In the genomic region with DNA sequence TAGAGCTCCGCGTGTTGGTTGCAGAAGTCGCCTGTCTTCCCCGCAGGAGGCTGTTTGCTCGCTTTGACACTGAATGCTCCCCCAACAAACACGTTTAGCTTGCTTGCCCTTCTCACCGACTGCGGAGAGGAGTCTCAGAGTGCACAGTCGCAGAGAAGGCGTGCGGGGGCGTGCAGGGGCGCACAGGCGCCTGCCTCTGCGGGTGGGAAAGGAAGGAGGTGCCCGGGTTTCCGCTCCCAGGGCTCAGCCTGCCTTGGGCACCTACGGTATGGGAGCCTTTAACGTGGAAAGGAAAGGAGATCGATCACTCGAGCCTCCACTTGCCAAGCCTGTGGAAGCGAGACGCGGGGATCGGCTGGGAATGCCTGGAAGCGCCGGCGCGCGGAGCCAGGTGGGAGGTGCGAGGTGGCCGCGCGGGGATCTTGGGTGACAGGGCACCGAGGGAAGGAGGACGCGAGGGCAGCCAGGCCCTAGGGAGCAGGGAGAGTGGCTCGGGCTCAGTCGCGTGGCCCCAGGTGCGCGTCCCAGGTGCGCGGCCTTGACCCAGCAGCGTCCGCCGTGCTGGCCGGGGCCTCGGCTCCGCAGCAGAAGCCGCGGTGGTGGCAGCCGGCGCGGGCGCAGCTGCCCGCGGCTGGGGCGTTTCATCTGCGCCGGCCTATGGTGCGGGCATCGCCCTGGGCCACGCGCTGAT, we compare ENCODE assay signal across 2 cellular contexts.
TF ChIP-seq lines count a peak whose summit lies in the region.

A gene (plus strand): TSS at position 419 of the 691 bp plus-strand sequence. CDS start 749 bp downstream, outside the sequence.

TF ChIP-seq in HCT116, 20 proteins besides CTCF, POLR2A, EP300 and RAD21 (continued from another document):
- TF ChIP-seq, protein P1, sequence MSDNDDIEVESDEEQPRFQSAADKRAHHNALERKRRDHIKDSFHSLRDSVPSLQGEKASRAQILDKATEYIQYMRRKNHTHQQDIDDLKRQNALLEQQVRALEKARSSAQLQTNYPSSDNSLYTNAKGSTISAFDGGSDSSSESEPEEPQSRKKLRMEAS (IDR thresholded peaks at IDR 0.05): peak; percentile 90
- TF ChIP-seq JUND (IDR thresholded peaks at IDR 0.05) (no peak), POLR2AphosphoS5 (IDR thresholded peaks at IDR 0.05; ENCODE audit: low read depth, low read length) (peak; percentile 81), CBX3 (IDR thresholded peaks at IDR 0.05; ENCODE audit: low read depth) (peak; percentile 83), ELF1 (IDR thresholded peaks at IDR 0.05; ENCODE audit: borderline replicate concordance, low read depth) (no peak), SRF (IDR thresholded peaks at IDR 0.05; ENCODE audit: low read depth) (peak; percentile 98), EZH2 (IDR thresholded peaks at IDR 0.05) (no peak), YY1 (IDR thresholded peaks at IDR 0.05; ENCODE audit: extremely low read depth, insufficient replicate concordance, low read depth, low read length) (peak; percentile 88), SIN3A (IDR thresholded peaks at IDR 0.05; ENCODE audit: low read depth) (no peak; the same call in 1 of the 2 replicates), TCF7L2 (IDR thresholded peaks at IDR 0.05; ENCODE audit: borderline replicate concordance, extremely low read depth, insufficient read depth, insufficient read length) (peak; percentile 90), FOSL1 (IDR thresholded peaks at IDR 0.05; ENCODE audit: low read depth) (no peak), SP1 (IDR thresholded peaks at IDR 0.05; ENCODE audit: low read depth) (peak; percentile 91), EZH2phosphoT487 (IDR thresholded peaks at IDR 0.05; ENCODE audit: borderline replicate concordance) (no peak), EGR1 (IDR thresholded peaks at IDR 0.05; ENCODE audit: low read depth) (peak; percentile 97), ZNF274 (IDR thresholded peaks at IDR 0.05; ENCODE audit: low read depth, low read length) (no peak), CEBPB (IDR thresholded peaks at IDR 0.05; ENCODE audit: low read depth) (no peak)
- TF ChIP-seq, protein P2, sequence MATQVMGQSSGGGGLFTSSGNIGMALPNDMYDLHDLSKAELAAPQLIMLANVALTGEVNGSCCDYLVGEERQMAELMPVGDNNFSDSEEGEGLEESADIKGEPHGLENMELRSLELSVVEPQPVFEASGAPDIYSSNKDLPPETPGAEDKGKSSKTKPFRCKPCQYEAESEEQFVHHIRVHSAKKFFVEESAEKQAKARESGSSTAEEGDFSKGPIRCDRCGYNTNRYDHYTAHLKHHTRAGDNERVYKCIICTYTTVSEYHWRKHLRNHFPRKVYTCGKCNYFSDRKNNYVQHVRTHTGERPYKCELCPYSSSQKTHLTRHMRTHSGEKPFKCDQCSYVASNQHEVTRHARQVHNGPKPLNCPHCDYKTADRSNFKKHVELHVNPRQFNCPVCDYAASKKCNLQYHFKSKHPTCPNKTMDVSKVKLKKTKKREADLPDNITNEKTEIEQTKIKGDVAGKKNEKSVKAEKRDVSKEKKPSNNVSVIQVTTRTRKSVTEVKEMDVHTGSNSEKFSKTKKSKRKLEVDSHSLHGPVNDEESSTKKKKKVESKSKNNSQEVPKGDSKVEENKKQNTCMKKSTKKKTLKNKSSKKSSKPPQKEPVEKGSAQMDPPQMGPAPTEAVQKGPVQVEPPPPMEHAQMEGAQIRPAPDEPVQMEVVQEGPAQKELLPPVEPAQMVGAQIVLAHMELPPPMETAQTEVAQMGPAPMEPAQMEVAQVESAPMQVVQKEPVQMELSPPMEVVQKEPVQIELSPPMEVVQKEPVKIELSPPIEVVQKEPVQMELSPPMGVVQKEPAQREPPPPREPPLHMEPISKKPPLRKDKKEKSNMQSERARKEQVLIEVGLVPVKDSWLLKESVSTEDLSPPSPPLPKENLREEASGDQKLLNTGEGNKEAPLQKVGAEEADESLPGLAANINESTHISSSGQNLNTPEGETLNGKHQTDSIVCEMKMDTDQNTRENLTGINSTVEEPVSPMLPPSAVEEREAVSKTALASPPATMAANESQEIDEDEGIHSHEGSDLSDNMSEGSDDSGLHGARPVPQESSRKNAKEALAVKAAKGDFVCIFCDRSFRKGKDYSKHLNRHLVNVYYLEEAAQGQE (IDR thresholded peaks at IDR 0.05; ENCODE audit: low read depth): no peak
- TF ChIP-seq, protein P3, sequence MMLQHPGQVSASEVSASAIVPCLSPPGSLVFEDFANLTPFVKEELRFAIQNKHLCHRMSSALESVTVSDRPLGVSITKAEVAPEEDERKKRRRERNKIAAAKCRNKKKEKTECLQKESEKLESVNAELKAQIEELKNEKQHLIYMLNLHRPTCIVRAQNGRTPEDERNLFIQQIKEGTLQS (IDR thresholded peaks at IDR 0.05): no peak
- TF ChIP-seq, protein P4, sequence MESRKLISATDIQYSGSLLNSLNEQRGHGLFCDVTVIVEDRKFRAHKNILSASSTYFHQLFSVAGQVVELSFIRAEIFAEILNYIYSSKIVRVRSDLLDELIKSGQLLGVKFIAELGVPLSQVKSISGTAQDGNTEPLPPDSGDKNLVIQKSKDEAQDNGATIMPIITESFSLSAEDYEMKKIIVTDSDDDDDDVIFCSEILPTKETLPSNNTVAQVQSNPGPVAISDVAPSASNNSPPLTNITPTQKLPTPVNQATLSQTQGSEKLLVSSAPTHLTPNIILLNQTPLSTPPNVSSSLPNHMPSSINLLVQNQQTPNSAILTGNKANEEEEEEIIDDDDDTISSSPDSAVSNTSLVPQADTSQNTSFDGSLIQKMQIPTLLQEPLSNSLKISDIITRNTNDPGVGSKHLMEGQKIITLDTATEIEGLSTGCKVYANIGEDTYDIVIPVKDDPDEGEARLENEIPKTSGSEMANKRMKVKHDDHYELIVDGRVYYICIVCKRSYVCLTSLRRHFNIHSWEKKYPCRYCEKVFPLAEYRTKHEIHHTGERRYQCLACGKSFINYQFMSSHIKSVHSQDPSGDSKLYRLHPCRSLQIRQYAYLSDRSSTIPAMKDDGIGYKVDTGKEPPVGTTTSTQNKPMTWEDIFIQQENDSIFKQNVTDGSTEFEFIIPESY (IDR thresholded peaks at IDR 0.05; ENCODE audit: extremely low read depth, insufficient replicate concordance, low read length): peak; percentile 41

TF ChIP-seq in K562, 482 proteins besides CTCF, POLR2A, EP300 and RAD21 (continued from another document and continues in another):
- no peak for TF ChIP-seq ERF (CRISPR knock-in tag; IDR thresholded peaks at IDR 0.05)
- TF ChIP-seq GTF2E2 (tag; IDR thresholded peaks at IDR 0.05): no peak
- TF ChIP-seq ARNT (IDR thresholded peaks at IDR 0.05): no peak
- no peak for TF ChIP-seq ESRRB (CRISPR knock-in tag; IDR thresholded peaks at IDR 0.05; ENCODE audit: borderline replicate concordance)
- TF ChIP-seq HEY1 (CRISPR knock-in tag; IDR thresholded peaks at IDR 0.05; ENCODE audit: borderline replicate concordance): no peak
- TF ChIP-seq, protein P5, sequence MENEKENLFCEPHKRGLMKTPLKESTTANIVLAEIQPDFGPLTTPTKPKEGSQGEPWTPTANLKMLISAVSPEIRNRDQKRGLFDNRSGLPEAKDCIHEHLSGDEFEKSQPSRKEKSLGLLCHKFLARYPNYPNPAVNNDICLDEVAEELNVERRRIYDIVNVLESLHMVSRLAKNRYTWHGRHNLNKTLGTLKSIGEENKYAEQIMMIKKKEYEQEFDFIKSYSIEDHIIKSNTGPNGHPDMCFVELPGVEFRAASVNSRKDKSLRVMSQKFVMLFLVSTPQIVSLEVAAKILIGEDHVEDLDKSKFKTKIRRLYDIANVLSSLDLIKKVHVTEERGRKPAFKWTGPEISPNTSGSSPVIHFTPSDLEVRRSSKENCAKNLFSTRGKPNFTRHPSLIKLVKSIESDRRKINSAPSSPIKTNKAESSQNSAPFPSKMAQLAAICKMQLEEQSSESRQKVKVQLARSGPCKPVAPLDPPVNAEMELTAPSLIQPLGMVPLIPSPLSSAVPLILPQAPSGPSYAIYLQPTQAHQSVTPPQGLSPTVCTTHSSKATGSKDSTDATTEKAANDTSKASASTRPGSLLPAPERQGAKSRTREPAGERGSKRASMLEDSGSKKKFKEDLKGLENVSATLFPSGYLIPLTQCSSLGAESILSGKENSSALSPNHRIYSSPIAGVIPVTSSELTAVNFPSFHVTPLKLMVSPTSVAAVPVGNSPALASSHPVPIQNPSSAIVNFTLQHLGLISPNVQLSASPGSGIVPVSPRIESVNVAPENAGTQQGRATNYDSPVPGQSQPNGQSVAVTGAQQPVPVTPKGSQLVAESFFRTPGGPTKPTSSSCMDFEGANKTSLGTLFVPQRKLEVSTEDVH (IDR thresholded peaks at IDR 0.05; ENCODE audit: low read depth, partially characterized antibody): no peak
- TF ChIP-seq STAG1 (CRISPR knock-in tag; IDR thresholded peaks at IDR 0.05; ENCODE audit: borderline replicate concordance): 0 out of 2 replicates have a peak, but pooled peaks have one; percentile 9
- no peak for TF ChIP-seq CHD2 (IDR thresholded peaks at IDR 0.05; ENCODE audit: low read depth, low read length)
- no peak for TF ChIP-seq NR1H2 (CRISPR knock-in tag; IDR thresholded peaks at IDR 0.05)
- no peak for TF ChIP-seq ZNF408 (CRISPR knock-in tag; IDR thresholded peaks at IDR 0.05; ENCODE audit: low read depth)
- no peak for TF ChIP-seq POLR2H (tag; IDR thresholded peaks at IDR 0.05; ENCODE audit: low read depth)
- TF ChIP-seq, protein P6, sequence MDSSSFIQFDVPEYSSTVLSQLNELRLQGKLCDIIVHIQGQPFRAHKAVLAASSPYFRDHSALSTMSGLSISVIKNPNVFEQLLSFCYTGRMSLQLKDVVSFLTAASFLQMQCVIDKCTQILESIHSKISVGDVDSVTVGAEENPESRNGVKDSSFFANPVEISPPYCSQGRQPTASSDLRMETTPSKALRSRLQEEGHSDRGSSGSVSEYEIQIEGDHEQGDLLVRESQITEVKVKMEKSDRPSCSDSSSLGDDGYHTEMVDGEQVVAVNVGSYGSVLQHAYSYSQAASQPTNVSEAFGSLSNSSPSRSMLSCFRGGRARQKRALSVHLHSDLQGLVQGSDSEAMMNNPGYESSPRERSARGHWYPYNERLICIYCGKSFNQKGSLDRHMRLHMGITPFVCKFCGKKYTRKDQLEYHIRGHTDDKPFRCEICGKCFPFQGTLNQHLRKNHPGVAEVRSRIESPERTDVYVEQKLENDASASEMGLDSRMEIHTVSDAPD (CRISPR knock-in tag; IDR thresholded peaks at IDR 0.05): no peak
- TF ChIP-seq CBFA2T2 (conservative IDR thresholded peaks at IDR 0.05): no peak
- TF ChIP-seq, protein P7, sequence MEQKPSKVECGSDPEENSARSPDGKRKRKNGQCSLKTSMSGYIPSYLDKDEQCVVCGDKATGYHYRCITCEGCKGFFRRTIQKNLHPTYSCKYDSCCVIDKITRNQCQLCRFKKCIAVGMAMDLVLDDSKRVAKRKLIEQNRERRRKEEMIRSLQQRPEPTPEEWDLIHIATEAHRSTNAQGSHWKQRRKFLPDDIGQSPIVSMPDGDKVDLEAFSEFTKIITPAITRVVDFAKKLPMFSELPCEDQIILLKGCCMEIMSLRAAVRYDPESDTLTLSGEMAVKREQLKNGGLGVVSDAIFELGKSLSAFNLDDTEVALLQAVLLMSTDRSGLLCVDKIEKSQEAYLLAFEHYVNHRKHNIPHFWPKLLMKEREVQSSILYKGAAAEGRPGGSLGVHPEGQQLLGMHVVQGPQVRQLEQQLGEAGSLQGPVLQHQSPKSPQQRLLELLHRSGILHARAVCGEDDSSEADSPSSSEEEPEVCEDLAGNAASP (IDR thresholded peaks at IDR 0.05): no peak
- TF ChIP-seq RBFOX2 (IDR thresholded peaks at IDR 0.05; ENCODE audit: low read depth, low read length): peak; percentile 89
- TF ChIP-seq, protein P8, sequence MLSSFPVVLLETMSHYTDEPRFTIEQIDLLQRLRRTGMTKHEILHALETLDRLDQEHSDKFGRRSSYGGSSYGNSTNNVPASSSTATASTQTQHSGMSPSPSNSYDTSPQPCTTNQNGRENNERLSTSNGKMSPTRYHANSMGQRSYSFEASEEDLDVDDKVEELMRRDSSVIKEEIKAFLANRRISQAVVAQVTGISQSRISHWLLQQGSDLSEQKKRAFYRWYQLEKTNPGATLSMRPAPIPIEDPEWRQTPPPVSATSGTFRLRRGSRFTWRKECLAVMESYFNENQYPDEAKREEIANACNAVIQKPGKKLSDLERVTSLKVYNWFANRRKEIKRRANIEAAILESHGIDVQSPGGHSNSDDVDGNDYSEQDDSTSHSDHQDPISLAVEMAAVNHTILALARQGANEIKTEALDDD (IDR thresholded peaks at IDR 0.05): no peak
- TF ChIP-seq, protein P9, sequence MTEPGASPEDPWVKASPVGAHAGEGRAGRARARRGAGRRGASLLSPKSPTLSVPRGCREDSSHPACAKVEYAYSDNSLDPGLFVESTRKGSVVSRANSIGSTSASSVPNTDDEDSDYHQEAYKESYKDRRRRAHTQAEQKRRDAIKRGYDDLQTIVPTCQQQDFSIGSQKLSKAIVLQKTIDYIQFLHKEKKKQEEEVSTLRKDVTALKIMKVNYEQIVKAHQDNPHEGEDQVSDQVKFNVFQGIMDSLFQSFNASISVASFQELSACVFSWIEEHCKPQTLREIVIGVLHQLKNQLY (CRISPR knock-in tag; conservative IDR thresholded peaks at IDR 0.05): 0 out of 4 replicates have a peak, but pooled peaks of 1 of the 2 experiments have one; percentile 70
- TF ChIP-seq MAFG (tag; conservative IDR thresholded peaks at IDR 0.05): no peak
- TF ChIP-seq, protein P10, sequence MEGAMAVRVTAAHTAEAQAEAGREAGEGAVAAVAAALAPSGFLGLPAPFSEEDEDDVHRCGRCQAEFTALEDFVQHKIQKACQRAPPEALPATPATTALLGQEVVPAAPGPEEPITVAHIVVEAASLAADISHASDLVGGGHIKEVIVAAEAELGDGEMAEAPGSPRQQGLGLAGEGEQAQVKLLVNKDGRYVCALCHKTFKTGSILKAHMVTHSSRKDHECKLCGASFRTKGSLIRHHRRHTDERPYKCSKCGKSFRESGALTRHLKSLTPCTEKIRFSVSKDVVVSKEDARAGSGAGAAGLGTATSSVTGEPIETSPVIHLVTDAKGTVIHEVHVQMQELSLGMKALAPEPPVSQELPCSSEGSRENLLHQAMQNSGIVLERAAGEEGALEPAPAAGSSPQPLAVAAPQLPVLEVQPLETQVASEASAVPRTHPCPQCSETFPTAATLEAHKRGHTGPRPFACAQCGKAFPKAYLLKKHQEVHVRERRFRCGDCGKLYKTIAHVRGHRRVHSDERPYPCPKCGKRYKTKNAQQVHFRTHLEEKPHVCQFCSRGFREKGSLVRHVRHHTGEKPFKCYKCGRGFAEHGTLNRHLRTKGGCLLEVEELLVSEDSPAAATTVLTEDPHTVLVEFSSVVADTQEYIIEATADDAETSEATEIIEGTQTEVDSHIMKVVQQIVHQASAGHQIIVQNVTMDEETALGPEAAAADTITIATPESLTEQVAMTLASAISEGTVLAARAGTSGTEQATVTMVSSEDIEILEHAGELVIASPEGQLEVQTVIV (CRISPR knock-in tag; IDR thresholded peaks at IDR 0.05; ENCODE audit: borderline replicate concordance): no peak
- TF ChIP-seq MBD2 (IDR thresholded peaks at IDR 0.05; ENCODE audit: borderline replicate concordance, low read depth): no peak
- peak; percentile 36; the same call in 1 of the 2 replicates for TF ChIP-seq POLR2AphosphoS5 (IDR thresholded peaks at IDR 0.05; ENCODE audit: control insufficient read depth, insufficient read depth, low read depth, low read length)
- no peak for TF ChIP-seq TRIM28 (IDR thresholded peaks at IDR 0.05)
- TF ChIP-seq, protein P11, sequence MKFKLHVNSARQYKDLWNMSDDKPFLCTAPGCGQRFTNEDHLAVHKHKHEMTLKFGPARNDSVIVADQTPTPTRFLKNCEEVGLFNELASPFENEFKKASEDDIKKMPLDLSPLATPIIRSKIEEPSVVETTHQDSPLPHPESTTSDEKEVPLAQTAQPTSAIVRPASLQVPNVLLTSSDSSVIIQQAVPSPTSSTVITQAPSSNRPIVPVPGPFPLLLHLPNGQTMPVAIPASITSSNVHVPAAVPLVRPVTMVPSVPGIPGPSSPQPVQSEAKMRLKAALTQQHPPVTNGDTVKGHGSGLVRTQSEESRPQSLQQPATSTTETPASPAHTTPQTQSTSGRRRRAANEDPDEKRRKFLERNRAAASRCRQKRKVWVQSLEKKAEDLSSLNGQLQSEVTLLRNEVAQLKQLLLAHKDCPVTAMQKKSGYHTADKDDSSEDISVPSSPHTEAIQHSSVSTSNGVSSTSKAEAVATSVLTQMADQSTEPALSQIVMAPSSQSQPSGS (CRISPR knock-in tag; IDR thresholded peaks at IDR 0.05): no peak
- TF ChIP-seq GABPA (tag; conservative IDR thresholded peaks at IDR 0.05; ENCODE audit: low read depth): peak; percentile 34; the same call in 1 of the 2 replicates
- no peak for TF ChIP-seq ZNF778 (CRISPR knock-in tag; IDR thresholded peaks at IDR 0.05)
- TF ChIP-seq CCAR2 (IDR thresholded peaks at IDR 0.05; ENCODE audit: low read depth, low read length): no peak
